ENCODE assay signal across 21 cellular contexts in genomic region chr19:44592451-44592890, GRCh38. TPM values are rescaled to one million over a fixed set of nuclear protein-coding genes. Genes with fewer than 3 reads are reported as not detected.
DNase-seq lines count a peak whose midpoint lies in the region; ATAC-seq, FAIRE-seq and TF ChIP-seq lines count a peak whose summit lies in the region.
"Had no signal": no experiment of that assay in that cellular context is flagged by ENCODE, and none has a peak within 500 bp of the region (broad histone marks: within the 10 kb centered on the region; RNA-seq: fewer than 3 reads in every experiment).

No MANE protein-coding gene starts in this region.

- TF ChIP-seq RAD21 in SK-N-SH (IDR thresholded peaks at IDR 0.05; ENCODE audit: low read length): no peak

- H3K36me3 ChIP-seq in SK-N-SH (replicated peaks in 1 of 2; ENCODE audit: control insufficient read depth in 1 of 2, insufficient read depth in 2 of 2, low read length in 1 of 2) (no peaks in the 10 kb centered on the region), bronchial epithelial cell (ENCODE audit: control insufficient read depth, insufficient read depth, low read length) (no peaks in the 10 kb centered on the region)
- H3K36me3 ChIP-seq: BLaER1, ovary, thoracic aorta had no signal

- no peaks in the 10 kb centered on the region for H3K9me2 ChIP-seq in SK-N-SH

- no peak overlapping the region for H3K4me3 Mint-ChIP-seq in T-helper 17 cell
- H3K4me3 Mint-ChIP-seq: H9 had no signal

- peaks cover 28% of the 10 kb centered on the region for H3F3A ChIP-seq in SK-N-SH (replicated peaks; ENCODE audit: insufficient read depth)

- CTCF ChIA-PET in SK-N-SH (lab: Yijun Ruan, JAX): interaction anchor here (1.4 to 11.1 kb wide), 2 partner anchors 22 to 97 kb away, joined by 3 to 63 read pairs; no protein-coding TSS in a partner anchor

- POLR2A ChIA-PET in SK-N-SH (lab: Yijun Ruan, JAX): no interaction called here

- peak overlapping the region; percentile 1; the same call in 1 of the 2 replicates for H2AFZ ChIP-seq in SK-N-SH (ENCODE audit: low read depth)

- no peaks in the 10 kb centered on the region for H3K27me3 ChIP-seq in SK-N-SH (ENCODE audit: insufficient read depth)
- H3K27me3 ChIP-seq in bronchial epithelial cell (ENCODE audit: control insufficient read depth, insufficient read depth, low read length): no peaks in the 10 kb centered on the region
- H3K27me3 ChIP-seq: BLaER1, ovary had no signal

- TF ChIP-seq CTCF in SK-N-SH (IDR thresholded peaks at IDR 0.05) (no peak), bronchial epithelial cell (IDR thresholded peaks at IDR 0.05; ENCODE audit: insufficient read depth, low read length, severe bottlenecking) (no peak)

- no peaks in the 10 kb centered on the region for H3K4me1 Mint-ChIP-seq in T-helper 17 cell

- H3K36me3 Mint-ChIP-seq in T-helper 17 cell (ENCODE audit: low read depth): no peaks in the 10 kb centered on the region

- no peaks in the 10 kb centered on the region for H3K9me3 ChIP-seq in SK-N-SH
- H3K9me3 ChIP-seq in T-helper 17 cell (ENCODE audit: control insufficient read depth, low read length, poor library complexity, severe bottlenecking): no peaks in the 10 kb centered on the region
- H3K9me3 ChIP-seq: ovary, thoracic aorta had no signal

- no peaks in the 10 kb centered on the region for H3K79me2 ChIP-seq in SK-N-SH (ENCODE audit: insufficient read depth)

- H3K4me1 ChIP-seq in SK-N-SH (ENCODE audit: control insufficient read depth in 1 of 2, insufficient read depth in 2 of 2, low read depth in 1 of 2, low read length in 1 of 2): peaks cover 0 to 12% of the 10 kb centered on the region in 2 experiments; a peak in 1 of 4 replicates

- no peak overlapping the region for H3K27ac Mint-ChIP-seq in T-helper 17 cell
- H3K27ac Mint-ChIP-seq: H9 had no signal

- no peak overlapping the region for H3K27ac ChIP-seq in SK-N-SH (ENCODE audit: low read depth in 2 of 2, low read length in 1 of 2)
- H3K27ac ChIP-seq: 22Rv1, BLaER1, HL-60, ovary, skin epidermis, thoracic aorta had no signal

- ATAC-seq in SK-N-SH treated with all-trans-retinoic acid at 6 μM for 48 hours (no peak), T-helper 17 cell (no peak), GM21423 (IDR thresholded peaks at IDR 0.05; ENCODE audit: unreplicated experiment) (no peak)

- DNase-seq in SK-N-SH: no peak
- peak; percentile 45 for DNase-seq in bronchial epithelial cell (ENCODE audit: low read depth)
- DNase-seq in kidney tubule cell (ENCODE audit: low spot score): peak; percentile 75
- DNase-seq in T-helper 17 cell: no peak
- no peak for DNase-seq in AG20443 (ENCODE audit: low spot score)
- DNase-seq in activated T-cell treated with anti-CD3 and anti-CD28 coated beads for 4 hours: no peak
- DNase-seq: amniotic stem cell, cerebellar nuclear complex, H9, KG1, NCI-H2171 treated with DMSO at 0.1 percent for 48 hours, ovary had no signal

- no peak for TF ChIP-seq EP300 in SK-N-SH (IDR thresholded peaks at IDR 0.05; ENCODE audit: borderline replicate concordance in 1 of 2, low read depth in 1 of 2, low read length in 1 of 2)

- no peak overlapping the region for H3K4me2 ChIP-seq in SK-N-SH
- H3K4me2 ChIP-seq: BLaER1 had no signal

- 17% methylated on average over 2 of the region's 2 CpGs for WGBS in SK-N-SH (ENCODE audit: low lambda C conversion rate)

- peaks cover 4% of the 10 kb centered on the region for H3K27me3 Mint-ChIP-seq in T-helper 17 cell

- no peak for FAIRE-seq in bronchial epithelial cell (lab: Jason Lieb, UNC)

- no peaks in the 10 kb centered on the region for H4K20me1 ChIP-seq in SK-N-SH (ENCODE audit: insufficient read depth)
- H4K20me1 ChIP-seq: BLaER1 had no signal

- H3K4me3 ChIP-seq in SK-N-SH (ENCODE audit: low read depth in 2 of 2, low read length in 1 of 2): no peak overlapping the region
- no peak overlapping the region for H3K4me3 ChIP-seq in bronchial epithelial cell (ENCODE audit: low read depth, low read length)
- H3K4me3 ChIP-seq: BLaER1, ovary, skin epidermis, thoracic aorta had no signal

- H3K9ac ChIP-seq in SK-N-SH: no peak overlapping the region
- H3K9ac ChIP-seq: BLaER1 had no signal

TF ChIP-seq in SK-N-SH, 30 proteins besides CTCF, POLR2A, EP300 and RAD21:
- TF ChIP-seq RXRA (IDR thresholded peaks at IDR 0.05; ENCODE audit: borderline replicate concordance, low read depth) (no peak), SMC3 (IDR thresholded peaks at IDR 0.05; ENCODE audit: low read depth, low read length) (no peak), TCF12 (IDR thresholded peaks at IDR 0.05) (no peak), RCOR1 (IDR thresholded peaks at IDR 0.05; ENCODE audit: low read length) (no peak), POLR2AphosphoS5 (IDR thresholded peaks at IDR 0.05; ENCODE audit: low read depth, low read length) (no peak)
- TF ChIP-seq, protein P1, sequence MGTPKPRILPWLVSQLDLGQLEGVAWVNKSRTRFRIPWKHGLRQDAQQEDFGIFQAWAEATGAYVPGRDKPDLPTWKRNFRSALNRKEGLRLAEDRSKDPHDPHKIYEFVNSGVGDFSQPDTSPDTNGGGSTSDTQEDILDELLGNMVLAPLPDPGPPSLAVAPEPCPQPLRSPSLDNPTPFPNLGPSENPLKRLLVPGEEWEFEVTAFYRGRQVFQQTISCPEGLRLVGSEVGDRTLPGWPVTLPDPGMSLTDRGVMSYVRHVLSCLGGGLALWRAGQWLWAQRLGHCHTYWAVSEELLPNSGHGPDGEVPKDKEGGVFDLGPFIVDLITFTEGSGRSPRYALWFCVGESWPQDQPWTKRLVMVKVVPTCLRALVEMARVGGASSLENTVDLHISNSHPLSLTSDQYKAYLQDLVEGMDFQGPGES (IDR thresholded peaks at IDR 0.05; ENCODE audit: low read depth, low read length): no peak

TF ChIP-seq in SK-N-SH treated with all-trans-retinoic acid at 6 μM for 48 hours, 23 proteins besides CTCF, POLR2A, EP300 and RAD21:
- no peak for TF ChIP-seq OSR1 (CRISPR knock-in tag; IDR thresholded peaks at IDR 0.05)
- TF ChIP-seq ZNF8 (CRISPR knock-in tag; IDR thresholded peaks at IDR 0.05): no peak
- TF ChIP-seq PPARA (CRISPR knock-in tag; IDR thresholded peaks at IDR 0.05; ENCODE audit: borderline replicate concordance): no peak
- no peak for TF ChIP-seq ZC3H10 (CRISPR knock-in tag; IDR thresholded peaks at IDR 0.05)
- TF ChIP-seq ARNTL (CRISPR knock-in tag; IDR thresholded peaks at IDR 0.05; ENCODE audit: borderline replicate concordance, low read depth): no peak
- TF ChIP-seq TOX (CRISPR knock-in tag; IDR thresholded peaks at IDR 0.05; ENCODE audit: borderline replicate concordance): no peak
- TF ChIP-seq ZNF565 (CRISPR knock-in tag; conservative IDR thresholded peaks at IDR 0.05; ENCODE audit: low read depth): no peak
- TF ChIP-seq POU6F1 (CRISPR knock-in tag; IDR thresholded peaks at IDR 0.05; ENCODE audit: borderline replicate concordance, low read depth): no peak
- TF ChIP-seq ZFP3 (CRISPR knock-in tag; IDR thresholded peaks at IDR 0.05): no peak

RNA-seq across cellular contexts. Expression of gene IGSF23, which starts 20.9 kb away (rescaled TPM):
- 0.08 and 0.10 TPM in 2 replicates for polyA plus RNA-seq in SK-N-SH (2012; rRNA removed)
- polyA plus RNA-seq in SK-N-SH (2012; cell fraction: cytosol; rRNA removed): 0.08 TPM in 2 replicates
- polyA plus RNA-seq in SK-N-SH (2012; cell fraction: nucleus; rRNA removed): 0.05 TPM in 1 of 2 replicates, not detected in the other
- total RNA-seq in bronchial epithelial cell (not detected in 2 replicates), T-helper 17 cell (not detected)
- total RNA-seq: activated CD8-positive, alpha-beta memory T cell treated with anti-CD3 and anti-CD28 coated beads for 36 hours; H9; lower leg skin; thoracic aorta had no signal
- polyA plus RNA-seq: ovary had no signal

RNA-seq across cellular contexts. Expression of gene PVR, which starts 51.2 kb away (rescaled TPM):
- polyA plus RNA-seq in SK-N-SH (2012; rRNA removed): 90.2 and 90.8 TPM in 2 replicates
- 51.9 and 73.3 TPM in 2 replicates for polyA plus RNA-seq in SK-N-SH (2012; cell fraction: cytosol; rRNA removed)
- polyA plus RNA-seq in SK-N-SH (2012; cell fraction: nucleus; rRNA removed): 65.6 and 91.5 TPM in 2 replicates
- total RNA-seq in bronchial epithelial cell (84.6 and 102 TPM in 2 replicates), T-helper 17 cell (under 1 TPM; 0.70 to 0.94 TPM)

Comparison
In these comparisons a context has a peak if more than half of its experiments do, and no peak if none do; other contexts are left out.
1. DNase-seq: peak in bronchial epithelial cell (single experiment) and kidney tubule cell (single experiment); none in SK-N-SH (single experiment), T-helper 17 cell (0 of 3), AG20443 (single experiment) and activated T-cell treated with anti-CD3 and anti-CD28 coated beads for 4 hours (single experiment).
2. RNA of gene PVR, which starts 51.2 kb away (total RNA-seq): 84.6 to 102 TPM in bronchial epithelial cell; 0.70 to 0.94 TPM in T-helper 17 cell; every median in the first group is over 10 times any median in the second.